Comparison of ENCODE assay signal across 8 cellular contexts in the genomic region with DNA sequence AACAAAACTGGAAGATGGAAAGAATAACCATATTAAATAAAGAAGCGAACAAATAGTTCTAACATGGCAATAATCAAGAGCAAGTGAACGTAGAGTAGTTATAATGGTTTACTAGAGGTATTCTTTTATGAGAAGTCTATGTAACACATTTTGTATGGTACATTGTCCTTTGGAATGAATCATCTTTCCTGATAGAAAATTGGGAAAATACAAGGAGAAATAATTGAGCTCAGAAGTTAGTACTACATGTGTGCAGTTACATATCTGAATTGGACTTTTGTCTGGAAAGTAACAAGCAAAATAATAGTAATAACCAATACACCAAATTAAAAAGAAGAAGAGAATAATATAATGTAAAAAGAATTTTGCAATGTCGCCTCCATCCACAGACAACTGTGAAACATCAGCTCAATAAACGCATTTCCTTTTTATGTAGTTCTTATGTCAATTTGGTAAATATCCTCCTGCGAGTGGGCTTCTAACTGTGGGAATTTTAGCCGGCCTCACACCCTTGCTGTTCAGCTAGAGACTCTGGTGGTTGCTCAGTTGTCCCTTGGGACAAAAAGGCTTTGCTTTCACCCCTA. TPM values are rescaled to one million over a fixed set of nuclear protein-coding genes. Genes with fewer than 3 reads are reported as not detected.
DNase-seq lines count a peak whose midpoint lies in the region; ATAC-seq, FAIRE-seq and TF ChIP-seq lines count a peak whose summit lies in the region.

No MANE protein-coding gene starts in this region.

- H3K9me3 ChIP-seq in right lobe of liver, result no peaks in the 10 kb centered on the region
- H3K9me3 ChIP-seq in HepG2 (ENCODE audit: low read length), result no peaks in the 10 kb centered on the region
- no peaks in the 10 kb centered on the region for H3K9me3 ChIP-seq in vagina

- H3K27me3 Mint-ChIP-seq in activated naive CD8-positive, alpha-beta T cell treated with anti-CD3 and anti-CD28 coated beads, Interleukin-2, amount 10 ng/mL, durations not matched to agents 7 days and 5 days, result peaks cover 3% of the 10 kb centered on the region
- peaks cover 2% of the 10 kb centered on the region for H3K27me3 Mint-ChIP-seq in mesothelial cell of epicardium (ENCODE audit: low read depth)

- TF ChIP-seq EP300 in HepG2 (IDR thresholded peaks at IDR 0.05; ENCODE audit: low read depth in 2 of 2, low read length in 2 of 2), result no peak
- TF ChIP-seq EP300 in HepG2 (CRISPR knock-in tag; IDR thresholded peaks at IDR 0.05; ENCODE audit: borderline replicate concordance), result no peak

- DNase-seq in right lobe of liver (no peak), HepG2 (ENCODE audit: low spot score) (no peak), mesothelial cell of epicardium (ENCODE audit: low spot score in 2 of 2, unreplicated experiment in 2 of 2) (no peak), vagina (ENCODE audit: extremely low spot score in 2 of 2) (no peak)
- no peak for DNase-seq in activated naive CD8-positive, alpha-beta T cell treated with anti-CD3 and anti-CD28 coated beads, Interleukin-2, amount 10 ng/mL, durations not matched to agents 7 days and 5 days

- intact Hi-C loops in right lobe of liver (cut with DNase I) (no loop called here), HepG2 (cut with micrococcal nuclease; ENCODE audit: unreplicated experiment) (no loop called here), vagina (cut with DNase I) (loop anchor here (2.0 to 5.0 kb wide), 2 partner anchors 42 to 59 kb away; a partner anchor contains a TSS)

- FAIRE-seq in HepG2 (lab: Jason Lieb, UNC), result no peak

- ATAC-seq in right lobe of liver (no peak), HepG2 (no peak), GM18502 (IDR thresholded peaks at IDR 0.05; ENCODE audit: poor library complexity, unreplicated experiment) (no peak), HG03442 (IDR thresholded peaks at IDR 0.05; ENCODE audit: unreplicated experiment) (no peak), GM19467 (IDR thresholded peaks at IDR 0.05; ENCODE audit: unreplicated experiment) (no peak)
- no peak for ATAC-seq in activated naive CD8-positive, alpha-beta T cell treated with anti-CD3 and anti-CD28 coated beads, Interleukin-2, amount 10 ng/mL, durations not matched to agents 7 days and 5 days (ENCODE audit: low read depth)

- H3K27ac ChIP-seq in right lobe of liver (peak overlapping the region; percentile 5 to 97 (median 88)), HepG2 (ENCODE audit: extremely low read length, insufficient read depth, low read length) (no peak overlapping the region), vagina (peak overlapping the region; percentile 99)

- WGBS in right lobe of liver (ENCODE audit: insufficient coverage, low coverage, low lambda C conversion rate, missing lambda C conversion rate), result 57% methylated on average over 6 of the region's 6 CpGs
- WGBS in HepG2 (ENCODE audit: low lambda C conversion rate), result 27% methylated on average over 6 of the region's 6 CpGs

- peaks cover 10% of the 10 kb centered on the region for H3K36me3 Mint-ChIP-seq in activated naive CD8-positive, alpha-beta T cell treated with anti-CD3 and anti-CD28 coated beads, Interleukin-2, amount 10 ng/mL, durations not matched to agents 7 days and 5 days
- H3K36me3 Mint-ChIP-seq in mesothelial cell of epicardium, result peaks cover 16% of the 10 kb centered on the region

- no peak for TF ChIP-seq RAD21 in HepG2 (CRISPR knock-in tag; IDR thresholded peaks at IDR 0.05)

- H3K4me2 ChIP-seq in HepG2 (ENCODE audit: low read depth, low read length), result no peak overlapping the region

- TF ChIP-seq CTCF in right lobe of liver (IDR thresholded peaks at IDR 0.05) (no peak), HepG2 (CRISPR knock-in tag; IDR thresholded peaks at IDR 0.05) (no peak), mesothelial cell of epicardium (IDR thresholded peaks at IDR 0.05; ENCODE audit: unreplicated experiment) (no peak), vagina (IDR thresholded peaks at IDR 0.05) (no peak)

- H3K27me3 ChIP-seq in right lobe of liver (no peaks in the 10 kb centered on the region), HepG2 (ENCODE audit: control insufficient read depth in 1 of 2, insufficient read depth in 2 of 2, low read length in 2 of 2) (peaks cover 3 to 13% of the 10 kb centered on the region in 2 experiments; a peak in 4 of 5 replicates), vagina (no peaks in the 10 kb centered on the region)

- no peaks in the 10 kb centered on the region for H3K9me3 Mint-ChIP-seq in activated naive CD8-positive, alpha-beta T cell treated with anti-CD3 and anti-CD28 coated beads, Interleukin-2, amount 10 ng/mL, durations not matched to agents 7 days and 5 days
- H3K9me3 Mint-ChIP-seq in mesothelial cell of epicardium, result no peaks in the 10 kb centered on the region

- no peaks in the 10 kb centered on the region for H4K20me1 ChIP-seq in HepG2 (ENCODE audit: insufficient read depth, low read length)

- H3K4me1 Mint-ChIP-seq in activated naive CD8-positive, alpha-beta T cell treated with anti-CD3 and anti-CD28 coated beads, Interleukin-2, amount 10 ng/mL, durations not matched to agents 7 days and 5 days, result peaks cover 15% of the 10 kb centered on the region
- H3K4me1 Mint-ChIP-seq in mesothelial cell of epicardium, result peaks cover 10% of the 10 kb centered on the region

- peak overlapping the region in 2 of 3 donors; percentile 55 to 60 for H3K4me3 ChIP-seq in right lobe of liver
- no peak overlapping the region for H3K4me3 ChIP-seq in HepG2 (replicated peaks in 1 of 3; ENCODE audit: insufficient read depth in 1 of 3, low read depth in 2 of 3, low read length in 3 of 3)
- peak overlapping the region; percentile 78 to 97 for H3K4me3 ChIP-seq in vagina

- H3K4me1 ChIP-seq in right lobe of liver, result peaks cover 0 to 8% (median 0%) of the 10 kb centered on the region in 4 donors
- H3K4me1 ChIP-seq in HepG2 (ENCODE audit: insufficient read depth, low read length), result no peaks in the 10 kb centered on the region; the same call in 1 of the 2 replicates
- H3K4me1 ChIP-seq in vagina, result peaks cover 14% of the 10 kb centered on the region

- H3K4me3 Mint-ChIP-seq in activated naive CD8-positive, alpha-beta T cell treated with anti-CD3 and anti-CD28 coated beads, Interleukin-2, amount 10 ng/mL, durations not matched to agents 7 days and 5 days, result peak overlapping the region; percentile 95
- H3K4me3 Mint-ChIP-seq in mesothelial cell of epicardium, result no peak overlapping the region

- in situ Hi-C loops in HepG2 (cut with HindIII; ENCODE audit: extremely low pct_ligation_motif_present, low pct_unique_long_range_greater_than_20kb), result no loop called here

- H3K9ac ChIP-seq in HepG2 (ENCODE audit: insufficient read depth, low read depth, low read length), result no peak overlapping the region

- no TSS peak for BruUV-seq in HepG2 (replicated peaks; lab: Mats Ljungman, UMichigan)

- H2AFZ ChIP-seq in HepG2 (ENCODE audit: low read length), result no peak overlapping the region

- H3K36me3 ChIP-seq in right lobe of liver, result no peaks in the 10 kb centered on the region
- no peaks in the 10 kb centered on the region for H3K36me3 ChIP-seq in HepG2 (replicated peaks in 1 of 2; ENCODE audit: control insufficient read depth in 1 of 2, insufficient read depth in 2 of 2, low read length in 2 of 2)
- H3K36me3 ChIP-seq in vagina, result peaks cover 0 to 19% of the 10 kb centered on the region in 2 donors

- POLR2A ChIA-PET in HepG2 (lab: Yijun Ruan, JAX), result no interaction called here
- POLR2A ChIA-PET in activated naive CD8-positive, alpha-beta T cell treated with anti-CD3 and anti-CD28 coated beads, Interleukin-2, amount 10 ng/mL, durations not matched to agents 7 days and 5 days (lab: Charles Lee), result interaction anchor here (1.7 to 4.3 kb wide), 6 partner anchors 11 to 233 kb away, joined by 5 to 176 read pairs (median 22); a partner anchor contains a TSS

- H3K27ac Mint-ChIP-seq in activated naive CD8-positive, alpha-beta T cell treated with anti-CD3 and anti-CD28 coated beads, Interleukin-2, amount 10 ng/mL, durations not matched to agents 7 days and 5 days, result peak overlapping the region; percentile 65
- H3K27ac Mint-ChIP-seq in mesothelial cell of epicardium, result peak overlapping the region; percentile 22

- H3K79me2 ChIP-seq in HepG2 (ENCODE audit: insufficient read depth, low read length), result no peaks in the 10 kb centered on the region

- CTCF ChIA-PET in HepG2 (lab: Yijun Ruan, JAX; ENCODE audit: low intra/inter-chr PET ratio, low total read pairs), result no interaction called here

- TF ChIP-seq POLR2A in right lobe of liver (IDR thresholded peaks at IDR 0.05) (no peak), HepG2 (IDR thresholded peaks at IDR 0.05; ENCODE audit: insufficient read depth in 1 of 2, low read depth in 2 of 2, low read length in 2 of 2) (no peak), vagina (IDR thresholded peaks at IDR 0.05) (no peak)

RNA-seq across cellular contexts. Expression of a gene that starts 0.9 kb away (rescaled TPM):
- total RNA-seq in right lobe of liver (10 to 100 TPM in 2 of 6 experiments, 1 to 10 TPM in 4; 3.8 to 18.9 (median 5.8) TPM), HepG2 (2016; rRNA removed; fragmentation: Illumina TruSeq; extraction: Trizol) (20.7 and 24.4 TPM in 2 replicates), mesothelial cell of epicardium (343 to 347 TPM (median 343 TPM) in 3 replicates), vagina (236 TPM)
- 1.2 and 1.9 TPM in 2 replicates for total RNA-seq in HepG2 (2016; cell fraction: cytosol; rRNA removed; fragmentation: Illumina TruSeq; extraction: Trizol; ENCODE audit: low read depth)
- 21.8 and 22.6 TPM in 2 replicates for total RNA-seq in HepG2 (2016; cell fraction: insoluble cytoplasmic fraction; rRNA removed; fragmentation: Illumina TruSeq; extraction: Trizol)
- total RNA-seq in HepG2 (2016; cell fraction: membrane; rRNA removed; fragmentation: Illumina TruSeq; extraction: Trizol), result 2.5 and 3.1 TPM in 2 replicates
- 9.7 and 10.8 TPM in 2 replicates for total RNA-seq in HepG2 (2016; cell fraction: nucleus; rRNA removed; fragmentation: Illumina TruSeq; extraction: Trizol)
- polyA plus RNA-seq in HepG2 (2011; rRNA removed), result 24.8 and 35.5 TPM in 2 replicates
- polyA plus RNA-seq in HepG2 (2011; cell fraction: cytosol; rRNA removed), result 29.2 and 42.3 TPM in 2 replicates
- 8.6 and 13.4 TPM in 2 replicates for polyA plus RNA-seq in HepG2 (2011; cell fraction: nucleus; rRNA removed)
- 2.2 and 4.9 TPM in 2 replicates for polyA plus RNA-seq in HepG2 (2012)
- polyA plus RNA-seq in HepG2 (2016; cell fraction: cytosol; fragmentation: Illumina TruSeq; extraction: Trizol; ENCODE audit: low read depth), result 1.6 and 1.7 TPM in 2 replicates
- 19.5 and 22.1 TPM in 2 replicates for polyA plus RNA-seq in HepG2 (2016; cell fraction: insoluble cytoplasmic fraction; fragmentation: Illumina TruSeq; extraction: Trizol; ENCODE audit: low read depth)
- 1.7 and 1.8 TPM in 2 replicates for polyA plus RNA-seq in HepG2 (2016; cell fraction: membrane; fragmentation: Illumina TruSeq; extraction: Trizol; ENCODE audit: low read depth)
- 9.8 and 11.3 TPM in 2 replicates for polyA plus RNA-seq in HepG2 (2016; cell fraction: nucleus; fragmentation: Illumina TruSeq; extraction: Trizol; ENCODE audit: insufficient read depth, low read depth)
- polyA minus RNA-seq in HepG2 (2011; rRNA and poly(A)+ RNA removed; ENCODE audit: low replicate concordance), result 18.9 and 36.9 TPM in 2 replicates
- 7.2 and 13.3 TPM in 2 replicates for polyA minus RNA-seq in HepG2 (2011; cell fraction: cytosol; rRNA and poly(A)+ RNA removed)
- polyA minus RNA-seq in HepG2 (2011; cell fraction: nucleus; rRNA and poly(A)+ RNA removed), result 3.5 and 6.6 TPM in 2 replicates
- 100 to 1,000 TPM in 1 of 2 experiments, 10 to 100 TPM in 1; 99.5 to 101 TPM for total RNA-seq in activated naive CD8-positive, alpha-beta T cell treated with anti-CD3 and anti-CD28 coated beads, Interleukin-2, amount 10 ng/mL, durations not matched to agents 7 days and 5 days

RNA-seq across cellular contexts. Expression of a gene that starts 58.6 kb away (rescaled TPM):
- total RNA-seq in right lobe of liver (100 to 1,000 TPM in 5 of 6 experiments, 10 to 100 TPM in 1; 90.3 to 370 (median 174) TPM), HepG2 (2016; rRNA removed; fragmentation: Illumina TruSeq; extraction: Trizol) (1,275 and 1,742 TPM in 2 replicates), mesothelial cell of epicardium (745 to 765 TPM (median 754 TPM) in 3 replicates), vagina (638 TPM)
- 206 and 211 TPM in 2 replicates for total RNA-seq in HepG2 (2016; cell fraction: cytosol; rRNA removed; fragmentation: Illumina TruSeq; extraction: Trizol; ENCODE audit: low read depth)
- 1,254 and 1,746 TPM in 2 replicates for total RNA-seq in HepG2 (2016; cell fraction: insoluble cytoplasmic fraction; rRNA removed; fragmentation: Illumina TruSeq; extraction: Trizol)
- 303 and 313 TPM in 2 replicates for total RNA-seq in HepG2 (2016; cell fraction: membrane; rRNA removed; fragmentation: Illumina TruSeq; extraction: Trizol)
- 412 and 422 TPM in 2 replicates for total RNA-seq in HepG2 (2016; cell fraction: nucleus; rRNA removed; fragmentation: Illumina TruSeq; extraction: Trizol)
- polyA plus RNA-seq in HepG2 (2011; rRNA removed), result 1,008 and 1,353 TPM in 2 replicates
- 1,199 and 1,413 TPM in 2 replicates for polyA plus RNA-seq in HepG2 (2011; cell fraction: cytosol; rRNA removed)
- 271 and 295 TPM in 2 replicates for polyA plus RNA-seq in HepG2 (2011; cell fraction: nucleus; rRNA removed)
- polyA plus RNA-seq in HepG2 (2012), result 414 and 527 TPM in 2 replicates
- polyA plus RNA-seq in HepG2 (2016; cell fraction: cytosol; fragmentation: Illumina TruSeq; extraction: Trizol; ENCODE audit: low read depth), result 236 and 258 TPM in 2 replicates
- 2,014 and 2,064 TPM in 2 replicates for polyA plus RNA-seq in HepG2 (2016; cell fraction: insoluble cytoplasmic fraction; fragmentation: Illumina TruSeq; extraction: Trizol; ENCODE audit: low read depth)
- 268 and 293 TPM in 2 replicates for polyA plus RNA-seq in HepG2 (2016; cell fraction: membrane; fragmentation: Illumina TruSeq; extraction: Trizol; ENCODE audit: low read depth)
- 567 and 603 TPM in 2 replicates for polyA plus RNA-seq in HepG2 (2016; cell fraction: nucleus; fragmentation: Illumina TruSeq; extraction: Trizol; ENCODE audit: insufficient read depth, low read depth)
- 2,124 and 7,641 TPM in 2 replicates for polyA minus RNA-seq in HepG2 (2011; rRNA and poly(A)+ RNA removed; ENCODE audit: low replicate concordance)
- polyA minus RNA-seq in HepG2 (2011; cell fraction: cytosol; rRNA and poly(A)+ RNA removed), result 381 and 450 TPM in 2 replicates
- 183 and 194 TPM in 2 replicates for polyA minus RNA-seq in HepG2 (2011; cell fraction: nucleus; rRNA and poly(A)+ RNA removed)
- 1,000 to 10,000 TPM; 1,302 to 1,389 TPM for total RNA-seq in activated naive CD8-positive, alpha-beta T cell treated with anti-CD3 and anti-CD28 coated beads, Interleukin-2, amount 10 ng/mL, durations not matched to agents 7 days and 5 days

Comparison
In these comparisons a context has a peak if more than half of its experiments do, and no peak if none do; other contexts are left out.
1. H3K4me3 ChIP-seq: peak in right lobe of liver (2 of 3) and vagina (2 of 2); none in HepG2 (0 of 3).